3 cellular contexts compared by ENCODE assay signal in genomic region chr10:27989357-27989756, GRCh38. TPM values are rescaled to one million over a fixed set of nuclear protein-coding genes. Genes with fewer than 3 reads are reported as not detected.
"Had no signal": no experiment of that assay in that cellular context is flagged by ENCODE, and none has a peak within 500 bp of the region (broad histone marks: within the 10 kb centered on the region; RNA-seq: fewer than 3 reads in every experiment).

No MANE protein-coding gene starts in this region.

RNA-seq across cellular contexts. Expression of gene ODAD2, which starts 9.5 kb away (rescaled TPM):
- total RNA-seq: naive thymus-derived CD8-positive, alpha-beta T cell; natural killer cell treated with Interleukin-12 subunit alpha and Interleukin-12 subunit beta and Interleukin-15 and Interleukin-18, amount 100 ng/mL, for 72 hours had no signal
- polyA plus RNA-seq: smooth muscle cell had no signal
